1 cellular context compared by ENCODE assay signal in genomic region chr22:20080776-20081654, GRCh38.
TF ChIP-seq lines count a peak whose summit lies in the region.

No MANE protein-coding gene starts in this region.

TF ChIP-seq in K562, 482 proteins besides CTCF, POLR2A, EP300 and RAD21 (continued from another document and continues in another):
- no peak for TF ChIP-seq POLR2AphosphoS5 (IDR thresholded peaks at IDR 0.05; ENCODE audit: control insufficient read depth, insufficient read depth, low read depth, low read length)
- peak; percentile 9; the same call in 1 of the 2 replicates for TF ChIP-seq HOXB6 (CRISPR knock-in tag; IDR thresholded peaks at IDR 0.05; ENCODE audit: borderline replicate concordance)
- no peak for TF ChIP-seq NFATC3 (IDR thresholded peaks at IDR 0.05)
- TF ChIP-seq ATF3 (IDR thresholded peaks at IDR 0.05) = no peak
- TF ChIP-seq ATF3 (CRISPR knock-in tag; conservative IDR thresholded peaks at IDR 0.05) = peak; percentile 98
- TF ChIP-seq CCAR2 (IDR thresholded peaks at IDR 0.05; ENCODE audit: low read depth, low read length) = peak; percentile 27; the same call in 1 of the 2 replicates
- TF ChIP-seq SRSF1 (IDR thresholded peaks at IDR 0.05; ENCODE audit: low read depth, low read length) = peak; percentile 65; the same call in 1 of the 2 replicates
- peak; percentile 60 for TF ChIP-seq ZNF583 (CRISPR knock-in tag; IDR thresholded peaks at IDR 0.05)
- peak; percentile 17; the same call in 1 of the 2 replicates for TF ChIP-seq CHD2 (IDR thresholded peaks at IDR 0.05; ENCODE audit: low read depth, low read length)
- no peak for TF ChIP-seq SPI1 (IDR thresholded peaks at IDR 0.05; ENCODE audit: borderline replicate concordance, low read depth, low read length)
- TF ChIP-seq MEF2A (IDR thresholded peaks at IDR 0.05; ENCODE audit: control insufficient read depth, low read depth, low read length) = no peak
- TF ChIP-seq MTF1 (CRISPR knock-in tag; IDR thresholded peaks at IDR 0.05; ENCODE audit: borderline replicate concordance) = no peak; the same call in 1 of the 2 replicates
- peak; percentile 95 for TF ChIP-seq SAP30 (IDR thresholded peaks at IDR 0.05; ENCODE audit: borderline replicate concordance, insufficient read depth, low read depth, low read length, poor library complexity, severe bottlenecking)
- no peak for TF ChIP-seq HEY1 (CRISPR knock-in tag; IDR thresholded peaks at IDR 0.05; ENCODE audit: borderline replicate concordance)
- TF ChIP-seq FOXM1 (IDR thresholded peaks at IDR 0.05; ENCODE audit: low read depth) = no peak
- no peak for TF ChIP-seq FOXM1 (CRISPR knock-in tag; IDR thresholded peaks at IDR 0.05; ENCODE audit: low read depth)
- TF ChIP-seq KLF6 (CRISPR knock-in tag; IDR thresholded peaks at IDR 0.05; ENCODE audit: borderline replicate concordance) = 0 out of 2 replicates have a peak, but pooled peaks have one; percentile 9
- no peak for TF ChIP-seq ZNF197 (CRISPR knock-in tag; IDR thresholded peaks at IDR 0.05; ENCODE audit: low read depth)
- TF ChIP-seq CBFB (CRISPR knock-in tag; IDR thresholded peaks at IDR 0.05) = no peak
- TF ChIP-seq, protein P1, sequence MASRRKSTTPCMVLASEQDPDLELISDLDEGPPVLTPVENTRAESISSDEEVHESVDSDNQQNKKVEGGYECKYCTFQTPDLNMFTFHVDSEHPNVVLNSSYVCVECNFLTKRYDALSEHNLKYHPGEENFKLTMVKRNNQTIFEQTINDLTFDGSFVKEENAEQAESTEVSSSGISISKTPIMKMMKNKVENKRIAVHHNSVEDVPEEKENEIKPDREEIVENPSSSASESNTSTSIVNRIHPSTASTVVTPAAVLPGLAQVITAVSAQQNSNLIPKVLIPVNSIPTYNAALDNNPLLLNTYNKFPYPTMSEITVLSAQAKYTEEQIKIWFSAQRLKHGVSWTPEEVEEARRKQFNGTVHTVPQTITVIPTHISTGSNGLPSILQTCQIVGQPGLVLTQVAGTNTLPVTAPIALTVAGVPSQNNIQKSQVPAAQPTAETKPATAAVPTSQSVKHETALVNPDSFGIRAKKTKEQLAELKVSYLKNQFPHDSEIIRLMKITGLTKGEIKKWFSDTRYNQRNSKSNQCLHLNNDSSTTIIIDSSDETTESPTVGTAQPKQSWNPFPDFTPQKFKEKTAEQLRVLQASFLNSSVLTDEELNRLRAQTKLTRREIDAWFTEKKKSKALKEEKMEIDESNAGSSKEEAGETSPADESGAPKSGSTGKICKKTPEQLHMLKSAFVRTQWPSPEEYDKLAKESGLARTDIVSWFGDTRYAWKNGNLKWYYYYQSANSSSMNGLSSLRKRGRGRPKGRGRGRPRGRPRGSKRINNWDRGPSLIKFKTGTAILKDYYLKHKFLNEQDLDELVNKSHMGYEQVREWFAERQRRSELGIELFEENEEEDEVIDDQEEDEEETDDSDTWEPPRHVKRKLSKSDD (conservative IDR thresholded peaks at IDR 0.05; ENCODE audit: low read length) = 0 out of 2 replicates have a peak, but pooled peaks have one; percentile 76
- no peak for TF ChIP-seq LARP7 (IDR thresholded peaks at IDR 0.05)
- peak; percentile 60; the same call in 1 of the 2 replicates for TF ChIP-seq ZNF57 (CRISPR knock-in tag; IDR thresholded peaks at IDR 0.05)
- TF ChIP-seq TEAD2 (tag; IDR thresholded peaks at IDR 0.05) = peak; percentile 40; the same call in 1 of the 2 replicates
- TF ChIP-seq CTCFL (IDR thresholded peaks at IDR 0.05; ENCODE audit: borderline replicate concordance, insufficient read depth, low read depth, low read length, poor library complexity, severe bottlenecking) = no peak
- peak in 1 of 2 experiments; percentile 65; a peak in 1 of 4 replicates for TF ChIP-seq MAZ (CRISPR knock-in tag; conservative IDR thresholded peaks at IDR 0.05 in 1 of 2, IDR thresholded peaks at IDR 0.05 in 1 of 2)
- no peak for TF ChIP-seq RAD51 (IDR thresholded peaks at IDR 0.05; ENCODE audit: borderline replicate concordance, low read depth)
- no peak for TF ChIP-seq L3MBTL2 (IDR thresholded peaks at IDR 0.05)
- no peak for TF ChIP-seq BACH1 (tag; IDR thresholded peaks at IDR 0.05)
- TF ChIP-seq ETV1 (tag; conservative IDR thresholded peaks at IDR 0.05; ENCODE audit: low read depth) = no peak
- no peak for TF ChIP-seq BRF1 (IDR thresholded peaks at IDR 0.05; ENCODE audit: borderline replicate concordance, extremely low read depth, insufficient read length)
- TF ChIP-seq HNRNPUL1 (IDR thresholded peaks at IDR 0.05; ENCODE audit: low read length) = peak; percentile 78
- TF ChIP-seq, protein P2, sequence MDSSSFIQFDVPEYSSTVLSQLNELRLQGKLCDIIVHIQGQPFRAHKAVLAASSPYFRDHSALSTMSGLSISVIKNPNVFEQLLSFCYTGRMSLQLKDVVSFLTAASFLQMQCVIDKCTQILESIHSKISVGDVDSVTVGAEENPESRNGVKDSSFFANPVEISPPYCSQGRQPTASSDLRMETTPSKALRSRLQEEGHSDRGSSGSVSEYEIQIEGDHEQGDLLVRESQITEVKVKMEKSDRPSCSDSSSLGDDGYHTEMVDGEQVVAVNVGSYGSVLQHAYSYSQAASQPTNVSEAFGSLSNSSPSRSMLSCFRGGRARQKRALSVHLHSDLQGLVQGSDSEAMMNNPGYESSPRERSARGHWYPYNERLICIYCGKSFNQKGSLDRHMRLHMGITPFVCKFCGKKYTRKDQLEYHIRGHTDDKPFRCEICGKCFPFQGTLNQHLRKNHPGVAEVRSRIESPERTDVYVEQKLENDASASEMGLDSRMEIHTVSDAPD (CRISPR knock-in tag; IDR thresholded peaks at IDR 0.05) = 0 out of 2 replicates have a peak, but pooled peaks have one; percentile 41
- no peak for TF ChIP-seq FIP1L1 (IDR thresholded peaks at IDR 0.05; ENCODE audit: low read depth, low read length, poor library complexity, severe bottlenecking)
- TF ChIP-seq ZKSCAN8 (CRISPR knock-in tag; IDR thresholded peaks at IDR 0.05) = no peak
- TF ChIP-seq, protein P3, sequence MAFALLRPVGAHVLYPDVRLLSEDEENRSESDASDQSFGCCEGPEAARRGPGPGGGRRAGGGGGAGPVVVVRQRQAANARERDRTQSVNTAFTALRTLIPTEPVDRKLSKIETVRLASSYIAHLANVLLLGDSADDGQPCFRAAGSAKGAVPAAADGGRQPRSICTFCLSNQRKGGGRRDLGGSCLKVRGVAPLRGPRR (CRISPR knock-in tag; IDR thresholded peaks at IDR 0.05) = peak; percentile 41; the same call in 1 of the 2 replicates
- no peak for TF ChIP-seq ZNF785 (CRISPR knock-in tag; IDR thresholded peaks at IDR 0.05)
- no peak for TF ChIP-seq NRF1 (conservative IDR thresholded peaks at IDR 0.05 in 1 of 2, IDR thresholded peaks at IDR 0.05 in 1 of 2)
- no peak for TF ChIP-seq ZNF766 (CRISPR knock-in tag; conservative IDR thresholded peaks at IDR 0.05)
- no peak for TF ChIP-seq ZNF263 (CRISPR knock-in tag; IDR thresholded peaks at IDR 0.05; ENCODE audit: borderline replicate concordance)
- TF ChIP-seq HMG20B (CRISPR knock-in tag; IDR thresholded peaks at IDR 0.05) = no peak
- no peak for TF ChIP-seq SAFB2 (IDR thresholded peaks at IDR 0.05; ENCODE audit: borderline replicate concordance, low read depth, low read length, severe bottlenecking)
- TF ChIP-seq, protein P4, sequence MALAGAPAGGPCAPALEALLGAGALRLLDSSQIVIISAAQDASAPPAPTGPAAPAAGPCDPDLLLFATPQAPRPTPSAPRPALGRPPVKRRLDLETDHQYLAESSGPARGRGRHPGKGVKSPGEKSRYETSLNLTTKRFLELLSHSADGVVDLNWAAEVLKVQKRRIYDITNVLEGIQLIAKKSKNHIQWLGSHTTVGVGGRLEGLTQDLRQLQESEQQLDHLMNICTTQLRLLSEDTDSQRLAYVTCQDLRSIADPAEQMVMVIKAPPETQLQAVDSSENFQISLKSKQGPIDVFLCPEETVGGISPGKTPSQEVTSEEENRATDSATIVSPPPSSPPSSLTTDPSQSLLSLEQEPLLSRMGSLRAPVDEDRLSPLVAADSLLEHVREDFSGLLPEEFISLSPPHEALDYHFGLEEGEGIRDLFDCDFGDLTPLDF (CRISPR knock-in tag; IDR thresholded peaks at IDR 0.05) = peak; percentile 94
- TF ChIP-seq NCOR1 (IDR thresholded peaks at IDR 0.05) = no peak
- TF ChIP-seq, protein P5, sequence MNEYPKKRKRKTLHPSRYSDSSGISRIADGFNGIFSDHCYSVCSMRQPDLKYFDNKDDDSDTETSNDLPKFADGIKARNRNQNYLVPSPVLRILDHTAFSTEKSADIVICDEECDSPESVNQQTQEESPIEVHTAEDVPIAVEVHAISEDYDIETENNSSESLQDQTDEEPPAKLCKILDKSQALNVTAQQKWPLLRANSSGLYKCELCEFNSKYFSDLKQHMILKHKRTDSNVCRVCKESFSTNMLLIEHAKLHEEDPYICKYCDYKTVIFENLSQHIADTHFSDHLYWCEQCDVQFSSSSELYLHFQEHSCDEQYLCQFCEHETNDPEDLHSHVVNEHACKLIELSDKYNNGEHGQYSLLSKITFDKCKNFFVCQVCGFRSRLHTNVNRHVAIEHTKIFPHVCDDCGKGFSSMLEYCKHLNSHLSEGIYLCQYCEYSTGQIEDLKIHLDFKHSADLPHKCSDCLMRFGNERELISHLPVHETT (CRISPR knock-in tag; conservative IDR thresholded peaks at IDR 0.05 in 1 of 2, IDR thresholded peaks at IDR 0.05 in 1 of 2) = no peak
- TF ChIP-seq TAF9B (IDR thresholded peaks at IDR 0.05; ENCODE audit: partially characterized antibody) = no peak
- TF ChIP-seq CREB5 (CRISPR knock-in tag; IDR thresholded peaks at IDR 0.05) = no peak
- TF ChIP-seq IRF9 (tag; IDR thresholded peaks at IDR 0.05) = no peak
- TF ChIP-seq SMARCB1 (IDR thresholded peaks at IDR 0.05; ENCODE audit: insufficient read length, low read depth) = no peak
- TF ChIP-seq MAX (CRISPR knock-in tag; IDR thresholded peaks at IDR 0.05) = no peak
- TF ChIP-seq, protein P6, sequence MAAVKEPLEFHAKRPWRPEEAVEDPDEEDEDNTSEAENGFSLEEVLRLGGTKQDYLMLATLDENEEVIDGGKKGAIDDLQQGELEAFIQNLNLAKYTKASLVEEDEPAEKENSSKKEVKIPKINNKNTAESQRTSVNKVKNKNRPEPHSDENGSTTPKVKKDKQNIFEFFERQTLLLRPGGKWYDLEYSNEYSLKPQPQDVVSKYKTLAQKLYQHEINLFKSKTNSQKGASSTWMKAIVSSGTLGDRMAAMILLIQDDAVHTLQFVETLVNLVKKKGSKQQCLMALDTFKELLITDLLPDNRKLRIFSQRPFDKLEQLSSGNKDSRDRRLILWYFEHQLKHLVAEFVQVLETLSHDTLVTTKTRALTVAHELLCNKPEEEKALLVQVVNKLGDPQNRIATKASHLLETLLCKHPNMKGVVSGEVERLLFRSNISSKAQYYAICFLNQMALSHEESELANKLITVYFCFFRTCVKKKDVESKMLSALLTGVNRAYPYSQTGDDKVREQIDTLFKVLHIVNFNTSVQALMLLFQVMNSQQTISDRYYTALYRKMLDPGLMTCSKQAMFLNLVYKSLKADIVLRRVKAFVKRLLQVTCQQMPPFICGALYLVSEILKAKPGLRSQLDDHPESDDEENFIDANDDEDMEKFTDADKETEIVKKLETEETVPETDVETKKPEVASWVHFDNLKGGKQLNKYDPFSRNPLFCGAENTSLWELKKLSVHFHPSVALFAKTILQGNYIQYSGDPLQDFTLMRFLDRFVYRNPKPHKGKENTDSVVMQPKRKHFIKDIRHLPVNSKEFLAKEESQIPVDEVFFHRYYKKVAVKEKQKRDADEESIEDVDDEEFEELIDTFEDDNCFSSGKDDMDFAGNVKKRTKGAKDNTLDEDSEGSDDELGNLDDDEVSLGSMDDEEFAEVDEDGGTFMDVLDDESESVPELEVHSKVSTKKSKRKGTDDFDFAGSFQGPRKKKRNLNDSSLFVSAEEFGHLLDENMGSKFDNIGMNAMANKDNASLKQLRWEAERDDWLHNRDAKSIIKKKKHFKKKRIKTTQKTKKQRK (IDR thresholded peaks at IDR 0.05; ENCODE audit: borderline replicate concordance, low read depth, low read length) = no peak; the same call in 1 of the 2 replicates
- TF ChIP-seq ZNF696 (CRISPR knock-in tag; conservative IDR thresholded peaks at IDR 0.05) = 0 out of 2 replicates have a peak, but pooled peaks have one; percentile 48
- TF ChIP-seq JUNB (CRISPR knock-in tag; conservative IDR thresholded peaks at IDR 0.05) = 0 out of 2 replicates have a peak, but pooled peaks have one; percentile 34
- no peak for TF ChIP-seq ELF1 (tag; IDR thresholded peaks at IDR 0.05)
